Comparison of ENCODE assay signal across 20 cellular contexts in the genomic region with DNA sequence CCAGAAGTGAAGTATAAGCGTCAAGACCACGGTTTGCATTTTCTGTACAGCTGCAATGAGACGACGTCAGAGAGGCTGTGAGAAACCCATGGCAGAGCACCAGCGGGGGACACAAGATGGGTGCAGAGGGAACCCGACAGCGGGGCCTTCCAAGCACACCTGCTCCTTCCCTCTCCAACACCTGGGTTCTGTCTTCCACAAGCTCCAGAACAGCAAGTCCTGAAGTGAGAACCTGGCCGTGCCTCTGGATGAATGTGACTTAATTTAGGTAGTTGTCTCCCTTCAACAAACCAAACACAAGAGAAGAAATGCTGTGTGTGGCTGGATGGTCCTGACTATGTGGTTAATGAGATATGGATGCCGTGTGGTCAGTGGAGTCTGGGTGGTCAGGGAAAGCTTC.
DNase-seq lines count a peak whose midpoint lies in the region; FAIRE-seq and TF ChIP-seq lines count a peak whose summit lies in the region.
"Had no signal": no experiment of that assay in that cellular context is flagged by ENCODE, and none has a peak within 500 bp of the region (broad histone marks: within the 10 kb centered on the region; RNA-seq: fewer than 3 reads in every experiment).

No MANE protein-coding gene starts in this region.

- peaks cover 3% of the 10 kb centered on the region for H3K9me3 Mint-ChIP-seq in neural crest cell
- H3K9me3 Mint-ChIP-seq in osteocyte (ENCODE audit: unreplicated experiment): no peaks in the 10 kb centered on the region
- no peaks in the 10 kb centered on the region for H3K9me3 Mint-ChIP-seq in activated naive CD4-positive, alpha-beta T cell treated with anti-CD3 and anti-CD28 coated beads for 36 hours
- H3K9me3 Mint-ChIP-seq: CD4-positive, alpha-beta T cell; CD8-positive, alpha-beta T cell had no signal

- DNase-seq in bronchial epithelial cell (ENCODE audit: low read depth): no peak
- DNase-seq in neural crest cell (ENCODE audit: low read depth, low spot score): no peak
- peak; percentile 73 for DNase-seq in osteocyte (ENCODE audit: extremely low spot score, unreplicated experiment)
- DNase-seq in activated naive CD4-positive, alpha-beta T cell treated with anti-CD3 and anti-CD28 coated beads for 36 hours: no peak
- no peak for DNase-seq in activated naive CD4-positive, alpha-beta T cell treated with Interleukin-2 at 50 U/mL for 16 hours
- DNase-seq in activated effector memory CD4-positive, alpha-beta T cell treated with Interleukin-2 at 50 U/mL for 16 hours: no peak
- DNase-seq: AML-193; Caco-2; Calu3; CD4-positive, alpha-beta T cell; CD8-positive, alpha-beta T cell; DMS79 treated with DMSO at 0.1 percent for 48 hours; GF-D8 had no signal

- H3K4me1 Mint-ChIP-seq in neural crest cell (no peaks in the 10 kb centered on the region), osteocyte (ENCODE audit: unreplicated experiment) (peaks cover 26% of the 10 kb centered on the region)
- no peaks in the 10 kb centered on the region for H3K4me1 Mint-ChIP-seq in activated naive CD4-positive, alpha-beta T cell treated with anti-CD3 and anti-CD28 coated beads for 36 hours (ENCODE audit: low read depth)
- H3K4me1 Mint-ChIP-seq: B cell had no signal

- intact Hi-C loops in activated naive CD4-positive, alpha-beta T cell treated with anti-CD3 and anti-CD28 coated beads for 36 hours (cut with micrococcal nuclease): no loop called here

- TF ChIP-seq CTCF in bronchial epithelial cell (IDR thresholded peaks at IDR 0.05; ENCODE audit: insufficient read depth, low read length, severe bottlenecking) (no peak), neural crest cell (conservative IDR thresholded peaks at IDR 0.05) (no peak), osteocyte (IDR thresholded peaks at IDR 0.05) (no peak)

- H3K27me3 Mint-ChIP-seq in neural crest cell (ENCODE audit: low read depth) (no peaks in the 10 kb centered on the region), osteocyte (ENCODE audit: unreplicated experiment) (no peaks in the 10 kb centered on the region)
- H3K27me3 Mint-ChIP-seq in activated naive CD4-positive, alpha-beta T cell treated with anti-CD3 and anti-CD28 coated beads for 36 hours (ENCODE audit: low read depth): no peaks in the 10 kb centered on the region
- H3K27me3 Mint-ChIP-seq: B cell; CD4-positive, alpha-beta T cell had no signal

- no peaks in the 10 kb centered on the region for H3K27me3 ChIP-seq in bronchial epithelial cell (ENCODE audit: control insufficient read depth, insufficient read depth, low read length)
- H3K27me3 ChIP-seq: BLaER1 treated with 17β-estradiol and CSF1 and Interleukin-3, amounts not matched to agents 10 nM and 100 nM had no signal

- H3K4me3 Mint-ChIP-seq in neural crest cell (no peak overlapping the region), osteocyte (ENCODE audit: unreplicated experiment) (no peak overlapping the region)
- H3K4me3 Mint-ChIP-seq in activated naive CD4-positive, alpha-beta T cell treated with anti-CD3 and anti-CD28 coated beads for 36 hours: no peak overlapping the region
- H3K4me3 Mint-ChIP-seq: B cell; CD4-positive, alpha-beta T cell; CD8-positive, alpha-beta T cell had no signal

- H3K36me3 Mint-ChIP-seq in neural crest cell (ENCODE audit: low read depth): peaks cover 12% of the 10 kb centered on the region
- peaks cover 1% of the 10 kb centered on the region for H3K36me3 Mint-ChIP-seq in osteocyte (ENCODE audit: unreplicated experiment)
- no peaks in the 10 kb centered on the region for H3K36me3 Mint-ChIP-seq in activated naive CD4-positive, alpha-beta T cell treated with anti-CD3 and anti-CD28 coated beads for 36 hours (ENCODE audit: low read depth)
- H3K36me3 Mint-ChIP-seq: CD8-positive, alpha-beta T cell had no signal

- no peak overlapping the region for H3K4me3 ChIP-seq in bronchial epithelial cell (ENCODE audit: low read depth, low read length)
- H3K4me3 ChIP-seq: A549; BLaER1 treated with 17β-estradiol and CSF1 and Interleukin-3, amounts not matched to agents 10 nM and 100 nM had no signal

- H3K27ac Mint-ChIP-seq in neural crest cell (ENCODE audit: unreplicated experiment) (peak overlapping the region; percentile 84), osteocyte (ENCODE audit: unreplicated experiment) (no peak overlapping the region)
- H3K27ac Mint-ChIP-seq in activated naive CD4-positive, alpha-beta T cell treated with anti-CD3 and anti-CD28 coated beads for 36 hours: no peak overlapping the region
- H3K27ac Mint-ChIP-seq: B cell; CD4-positive, alpha-beta T cell; CD8-positive, alpha-beta T cell had no signal

- CTCF ChIA-PET in activated naive CD4-positive, alpha-beta T cell treated with anti-CD3 and anti-CD28 coated beads for 36 hours (lab: Charles Lee): no interaction called here

- FAIRE-seq in bronchial epithelial cell (lab: Jason Lieb, UNC): peak; percentile 13
- FAIRE-seq: A549, D721Med, G401.6, GM12891, GM19239 had no signal

- H3K36me3 ChIP-seq in bronchial epithelial cell (ENCODE audit: control insufficient read depth, insufficient read depth, low read length): no peaks in the 10 kb centered on the region
- H3K36me3 ChIP-seq: BLaER1 treated with 17β-estradiol and CSF1 and Interleukin-3, amounts not matched to agents 10 nM and 100 nM had no signal
